In the genomic region with DNA sequence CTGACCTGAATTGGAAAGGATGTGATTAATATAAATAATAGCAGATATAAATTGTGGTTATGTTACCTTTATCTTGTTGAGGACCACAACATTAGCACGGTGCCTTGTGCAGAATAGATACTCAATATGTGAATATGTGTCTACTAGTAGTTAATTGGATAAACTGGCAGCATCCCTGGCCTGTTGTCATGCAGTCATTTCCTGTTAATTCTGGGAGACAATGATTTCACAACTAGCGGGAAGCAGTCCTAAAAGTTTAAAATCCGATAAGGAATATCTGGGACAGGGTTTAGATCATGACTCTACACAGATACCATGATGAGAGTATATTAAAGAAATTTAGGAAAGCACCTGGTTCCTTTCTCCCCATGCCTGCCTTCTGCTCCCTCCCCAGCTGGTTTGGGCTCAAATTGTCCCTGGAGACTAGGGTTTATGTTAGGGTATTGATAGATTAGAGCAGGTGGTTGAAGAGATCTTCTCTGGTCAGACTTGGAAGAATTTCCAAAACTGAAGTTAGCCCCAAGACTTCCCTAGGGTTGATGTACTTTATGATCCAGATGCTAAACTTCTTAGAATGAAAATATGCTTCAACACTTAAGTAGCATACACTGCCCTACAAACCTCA, we compare ENCODE assay signal across 28 cellular contexts.
"Had no signal": no experiment of that assay in that cellular context is flagged by ENCODE, and none has a peak within 500 bp of the region (broad histone marks: within the 10 kb centered on the region; RNA-seq: fewer than 3 reads in every experiment).

No MANE protein-coding gene starts in this region.

- H3K27me3 Mint-ChIP-seq: activated CD4-positive, alpha-beta T cell treated with anti-CD3 and anti-CD28 coated beads for 36 hours had no signal

- H3K4me1 Mint-ChIP-seq: naive B cell, nephron progenitor cell had no signal

- FAIRE-seq: astrocyte, endothelial cell of umbilical vein, islet of Langerhans had no signal

- H3K27ac Mint-ChIP-seq: activated CD4-positive, alpha-beta T cell treated with anti-CD3 and anti-CD28 coated beads for 36 hours; activated CD8-positive, alpha-beta memory T cell treated with anti-CD3 and anti-CD28 coated beads, Interleukin-2, amount 10 ng/mL, durations not matched to agents 7 days and 5 days; activated CD8-positive, alpha-beta T cell treated with anti-CD3 and anti-CD28 coated beads, Interleukin-2, amount 10 ng/mL, durations not matched to agents 7 days and 5 days; activated naive CD8-positive, alpha-beta T cell; activated T-cell treated with anti-CD3 and anti-CD28 coated beads, Interleukin-2, amount 50 U/mL, for 72 hours; naive B cell; nephron progenitor cell; progenitor cell of endocrine pancreas had no signal

- H3K36me3 Mint-ChIP-seq: activated CD8-positive, alpha-beta memory T cell treated with anti-CD3 and anti-CD28 coated beads, Interleukin-2, amount 10 ng/mL, durations not matched to agents 7 days and 5 days; naive B cell had no signal

- H3K4me1 ChIP-seq: gastrocnemius medialis, left ventricle myocardium inferior, sigmoid colon, testis, transverse colon had no signal

- H3K36me3 ChIP-seq: gastrocnemius medialis, ovary, transverse colon had no signal

- H3K4me3 ChIP-seq: gastrocnemius medialis, left ventricle myocardium inferior, ovary, sigmoid colon, smooth muscle cell, testis, transverse colon had no signal

- DNase-seq: activated CD4-positive, alpha-beta T cell treated with anti-CD3 and anti-CD28 coated beads for 36 hours; activated CD4-positive, CD25-positive, alpha-beta regulatory T cell; activated CD8-positive, alpha-beta memory T cell treated with anti-CD3 and anti-CD28 coated beads, Interleukin-2, amount 10 ng/mL, durations not matched to agents 7 days and 5 days; activated CD8-positive, alpha-beta T cell treated with anti-CD3 and anti-CD28 coated beads, Interleukin-2, amount 10 ng/mL, durations not matched to agents 7 days and 5 days; activated naive CD4-positive, alpha-beta T cell; activated T-cell treated with anti-CD3 and anti-CD28 coated beads, Interleukin-2, amount 50 U/mL, for 72 hours; brain microvascular endothelial cell; caudate nucleus; cortex of kidney; gastrocnemius medialis; glutamatergic neuron; left ventricle myocardium inferior; naive B cell; nephron progenitor cell; ovary; sigmoid colon; stimulated activated CD4-positive, alpha-beta T cell treated with anti-CD3 and anti-CD28 coated beads, Interleukin-15, amount 100 ng/mL, for 24 hours; stimulated activated CD4-positive, alpha-beta T cell treated with anti-CD3 and anti-CD28 coated beads, Interleukin-2, amount 100 ng/mL, for 24 hours; stimulated activated naive CD8-positive, alpha-beta T cell treated with anti-CD3 and anti-CD28 coated beads, Interleukin-15, Interleukin-2, amounts not matched to agents 100 U/mL and 50 U/mL, for 24 hours; testis; transverse colon had no signal

- H3K9me3 ChIP-seq: gastrocnemius medialis, left ventricle myocardium inferior, neutrophil, ovary, sigmoid colon, testis, transverse colon had no signal

- H3K27ac ChIP-seq: brain microvascular endothelial cell, gastrocnemius medialis, left ventricle myocardium inferior, neutrophil, ovary, sigmoid colon, testis, transverse colon had no signal

- H3K27me3 ChIP-seq: brain microvascular endothelial cell, gastrocnemius medialis, neutrophil, ovary, sigmoid colon, testis, transverse colon had no signal

- H3K9me3 Mint-ChIP-seq: activated T-cell treated with anti-CD3 and anti-CD28 coated beads, Interleukin-2, amount 50 U/mL, for 72 hours; naive B cell; nephron progenitor cell had no signal

- H3K4me3 Mint-ChIP-seq: activated CD4-positive, alpha-beta T cell treated with anti-CD3 and anti-CD28 coated beads for 36 hours; activated CD8-positive, alpha-beta memory T cell treated with anti-CD3 and anti-CD28 coated beads, Interleukin-2, amount 10 ng/mL, durations not matched to agents 7 days and 5 days; activated CD8-positive, alpha-beta T cell treated with anti-CD3 and anti-CD28 coated beads, Interleukin-2, amount 10 ng/mL, durations not matched to agents 7 days and 5 days; activated naive CD8-positive, alpha-beta T cell; activated T-cell treated with anti-CD3 and anti-CD28 coated beads, Interleukin-2, amount 50 U/mL, for 72 hours; naive B cell; nephron progenitor cell had no signal
